8 cellular contexts compared by ENCODE assay signal in the genomic region with DNA sequence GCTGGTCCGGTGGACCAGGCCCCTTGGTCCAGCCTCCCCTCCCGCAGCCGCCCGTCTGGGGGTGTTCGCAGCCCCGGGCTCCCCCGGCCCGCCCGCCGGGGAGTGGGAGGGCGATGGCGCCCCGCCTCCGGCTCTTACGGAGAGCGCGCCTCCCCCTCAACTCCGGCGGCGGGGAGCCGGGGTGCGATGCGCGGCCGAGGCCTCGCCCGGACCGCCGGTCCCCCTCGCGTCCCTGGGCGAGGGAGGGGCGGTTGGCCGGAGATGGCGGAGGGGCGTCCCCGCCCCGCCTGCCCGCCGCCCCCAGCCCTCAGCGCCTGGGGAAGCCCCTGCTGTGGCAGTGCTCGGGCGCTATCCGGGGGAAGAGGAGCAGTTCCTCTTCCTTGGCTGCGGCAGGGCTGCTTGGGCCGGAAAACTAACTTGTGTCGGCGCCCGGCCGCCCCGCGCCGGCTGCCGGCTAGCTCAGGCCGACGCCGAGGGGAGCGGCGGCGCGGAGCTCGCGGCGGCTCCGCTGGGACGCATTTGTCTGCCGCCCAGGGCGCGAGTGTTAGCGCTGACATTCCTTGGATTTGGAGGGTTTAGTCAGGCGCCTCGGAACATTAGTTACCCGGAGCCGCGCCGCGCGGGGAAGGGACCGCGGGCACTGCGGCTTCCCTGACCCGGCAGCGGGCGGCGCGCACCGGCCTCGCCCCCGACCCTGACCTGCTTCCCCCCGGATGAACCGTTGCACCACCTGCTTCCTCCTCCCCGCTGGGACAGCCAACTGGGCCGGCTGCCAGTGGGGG. TPM values are rescaled to one million over a fixed set of nuclear protein-coding genes. Genes with fewer than 3 reads are reported as not detected.
DNase-seq lines count a peak whose midpoint lies in the region; ATAC-seq and TF ChIP-seq lines count a peak whose summit lies in the region.

No MANE protein-coding gene starts in this region.

- CTCF ChIA-PET in Calu3 (lab: Charles Lee) = interaction anchor here (1.2 kb wide), 1 partner anchor 132 kb away, joined by 5 read pairs; no protein-coding TSS in a partner anchor

- TF ChIP-seq EP300 in gastroesophageal sphincter (IDR thresholded peaks at IDR 0.05) = no peak

- H3K27me3 Mint-ChIP-seq in Calu3 (ENCODE audit: unreplicated experiment) = no peaks in the 10 kb centered on the region

- H3K36me3 ChIP-seq in gastroesophageal sphincter (peaks cover 0 to 2% of the 10 kb centered on the region in 2 donors), neutrophil (peaks cover 5% of the 10 kb centered on the region), thymus (ENCODE audit: control insufficient read depth, insufficient read depth) (no peaks in the 10 kb centered on the region)

- H3K4me3 ChIP-seq in gastroesophageal sphincter (peak overlapping the region; percentile 82 to 90), neutrophil (ENCODE audit: low read depth in 1 of 2, low read length in 1 of 2) (peak overlapping the region; percentile 85 to 87), thymus (ENCODE audit: low read length) (peak overlapping the region; percentile 64)

- WGBS in gastroesophageal sphincter (ENCODE audit: low coverage in 1 of 2), 2 donors = 0% methylated on average over 5 of the region's 93 CpGs; no CpG with 5 or more reads in 1 of the 2 donors
- WGBS in thymus = under 1% methylated on average over 93 of the region's 93 CpGs

- TF ChIP-seq CTCF in Calu3 (IDR thresholded peaks at IDR 0.05; ENCODE audit: unreplicated experiment) (no peak), gastroesophageal sphincter (IDR thresholded peaks at IDR 0.05) (peak in 1 of 4 experiments; percentile 7), neutrophil (IDR thresholded peaks at IDR 0.05) (peak; percentile 11)

- no peaks in the 10 kb centered on the region for H3K9me3 Mint-ChIP-seq in Calu3 (ENCODE audit: low read depth, unreplicated experiment)

- H3K4me3 Mint-ChIP-seq in Calu3 (ENCODE audit: low read depth, unreplicated experiment) = peak overlapping the region; percentile 61

- ATAC-seq in GM19455 (IDR thresholded peaks at IDR 0.05; ENCODE audit: unreplicated experiment) = peak; percentile 60
- ATAC-seq in HG03565 (IDR thresholded peaks at IDR 0.05; ENCODE audit: unreplicated experiment) = peak; percentile 51
- peak; percentile 77 for ATAC-seq in gastroesophageal sphincter

- H3K36me3 Mint-ChIP-seq in Calu3 (ENCODE audit: insufficient read depth, unreplicated experiment) = peaks cover 25% of the 10 kb centered on the region

- peak; percentile 49 for DNase-seq in Calu3
- DNase-seq in SIG-M5 (lab: John Stamatoyannopoulos, UW) = peak; percentile 39
- peak; percentile 41 for DNase-seq in activated gamma-delta T cell treated with Interleukin-2 at 50 U/mL for 16 hours

- peak overlapping the region; percentile 77 to 96 (median 94) for H3K27ac ChIP-seq in gastroesophageal sphincter
- peak overlapping the region; percentile 96 for H3K27ac ChIP-seq in neutrophil
- H3K27ac ChIP-seq in thymus (ENCODE audit: low read depth) = peak overlapping the region; percentile 95

- intact Hi-C loops in Calu3 (cut with micrococcal nuclease; ENCODE audit: unreplicated experiment) = loop anchor here (2.0 to 5.0 kb wide), 5 partner anchors 17 to 142 kb away; no protein-coding TSS in a partner anchor

- peaks cover 24% of the 10 kb centered on the region for H3K4me1 Mint-ChIP-seq in Calu3 (ENCODE audit: low read depth, unreplicated experiment)

- H3K27ac Mint-ChIP-seq in Calu3 (ENCODE audit: unreplicated experiment) = no peak overlapping the region

- H3K27me3 ChIP-seq in gastroesophageal sphincter = no peaks in the 10 kb centered on the region
- no peaks in the 10 kb centered on the region for H3K27me3 ChIP-seq in neutrophil
- no peaks in the 10 kb centered on the region for H3K27me3 ChIP-seq in thymus (ENCODE audit: control insufficient read depth, insufficient read depth)

- peaks cover 0 to 33% (median 0%) of the 10 kb centered on the region in 3 donors for H3K4me1 ChIP-seq in gastroesophageal sphincter
- peaks cover 55 to 58% of the 10 kb centered on the region in 2 experiments for H3K4me1 ChIP-seq in neutrophil (ENCODE audit: control insufficient read depth in 1 of 2, insufficient read depth in 1 of 2, low read depth in 1 of 2, low read length in 1 of 2)
- peaks cover 42% of the 10 kb centered on the region for H3K4me1 ChIP-seq in thymus (ENCODE audit: control insufficient read depth, insufficient read depth, low read length)

- no peaks in the 10 kb centered on the region for H3K9me3 ChIP-seq in gastroesophageal sphincter
- no peaks in the 10 kb centered on the region for H3K9me3 ChIP-seq in neutrophil
- H3K9me3 ChIP-seq in thymus (ENCODE audit: control insufficient read depth) = no peaks in the 10 kb centered on the region

- TF ChIP-seq POLR2A in gastroesophageal sphincter (IDR thresholded peaks at IDR 0.05) = peak in 1 of 2 donors; percentile 43

- BruUV-seq in Calu3 (replicated peaks; lab: Mats Ljungman, UMichigan) = no TSS peak

RNA-seq across cellular contexts. Expression of a gene that starts 1.0 kb away (rescaled TPM):
- total RNA-seq in Calu3 (2022) (47.7 and 51.6 TPM in 2 replicates), gastroesophageal sphincter (10 to 100 TPM; 13.7 to 30.3 (median 17.5) TPM)
- 40.5 TPM for polyA plus RNA-seq in thymus

Comparison
In these comparisons a context has a peak if more than half of its experiments do, and no peak if none do; other contexts are left out.
1. Peak in every context shown above with its lines: DNase-seq, ATAC-seq, H3K4me3 ChIP-seq and H3K27ac ChIP-seq.